1 cellular context compared by ENCODE assay signal in genomic region chr4:704971-705277, GRCh38.
TF ChIP-seq lines count a peak whose summit lies in the region.

No MANE protein-coding gene starts in this region.

TF ChIP-seq in K562, 482 proteins besides CTCF, POLR2A, EP300 and RAD21 (continued from another document and continues in another):
- TF ChIP-seq ZNF407 (IDR thresholded peaks at IDR 0.05; ENCODE audit: low read depth) (0 out of 2 replicates have a peak, but pooled peaks have one; percentile 49), HMBOX1 (IDR thresholded peaks at IDR 0.05) (peak; percentile 37; the same call in 1 of the 2 replicates), ZBTB26 (CRISPR knock-in tag; IDR thresholded peaks at IDR 0.05) (peak; percentile 94; the same call in 1 of the 2 replicates), CREM (IDR thresholded peaks at IDR 0.05; ENCODE audit: low read depth) (0 out of 2 replicates have a peak, but pooled peaks have one; percentile 0), ZNF444 (CRISPR knock-in tag; IDR thresholded peaks at IDR 0.05) (no peak), THRB (CRISPR knock-in tag; conservative IDR thresholded peaks at IDR 0.05) (peak; percentile 80), ASH1L (IDR thresholded peaks at IDR 0.05; ENCODE audit: borderline replicate concordance, low read depth, partially characterized antibody) (peak; percentile 30), ELF4 (CRISPR knock-in tag; IDR thresholded peaks at IDR 0.05) (peak; percentile 94), ZNF282 (CRISPR knock-in tag; IDR thresholded peaks at IDR 0.05) (no peak), RNF2 (IDR thresholded peaks at IDR 0.05) (no peak), PHF20 (IDR thresholded peaks at IDR 0.05; ENCODE audit: partially characterized antibody) (peak; percentile 15), BCLAF1 (IDR thresholded peaks at IDR 0.05; ENCODE audit: borderline replicate concordance in 1 of 2, control insufficient read depth in 1 of 2, low read depth in 2 of 2, low read length in 1 of 2) (peak in 1 of 2 experiments; percentile 65; a peak in 1 of 4 replicates), ETS2 (tag; IDR thresholded peaks at IDR 0.05; ENCODE audit: borderline replicate concordance, poor library complexity, severe bottlenecking) (no peak), BRF2 (IDR thresholded peaks at IDR 0.05; ENCODE audit: borderline replicate concordance, insufficient read depth, insufficient read length) (no peak), ZNF668 (CRISPR knock-in tag; IDR thresholded peaks at IDR 0.05) (no peak), MXD1 (CRISPR knock-in tag; IDR thresholded peaks at IDR 0.05; ENCODE audit: borderline replicate concordance, poor library complexity, severe bottlenecking) (no peak), ZBTB11 (CRISPR knock-in tag; IDR thresholded peaks at IDR 0.05) (no peak), CHCHD3 (CRISPR knock-in tag; IDR thresholded peaks at IDR 0.05) (no peak), ZBTB49 (CRISPR knock-in tag; IDR thresholded peaks at IDR 0.05; ENCODE audit: borderline replicate concordance) (no peak), SIRT6 (IDR thresholded peaks at IDR 0.05; ENCODE audit: low read depth, low read length) (no peak), ZNF655 (CRISPR knock-in tag; IDR thresholded peaks at IDR 0.05) (no peak), RBM22 (IDR thresholded peaks at IDR 0.05; ENCODE audit: low read depth, low read length, poor library complexity, severe bottlenecking) (no peak), RBM14 (IDR thresholded peaks at IDR 0.05; ENCODE audit: borderline replicate concordance, insufficient read depth, low read depth, low read length) (no peak), ELF1 (tag; IDR thresholded peaks at IDR 0.05) (no peak), PHB2 (IDR thresholded peaks at IDR 0.05; ENCODE audit: low read depth) (no peak), ZEB2 (IDR thresholded peaks at IDR 0.05) (no peak), EHMT2 (IDR thresholded peaks at IDR 0.05) (peak; percentile 47; the same call in 1 of the 2 replicates), ZNF384 (IDR thresholded peaks at IDR 0.05; ENCODE audit: low read depth, low read length) (no peak)
